1 cellular context compared by ENCODE assay signal in genomic region chr9:129617167-129617566, GRCh38.
TF ChIP-seq lines count a peak whose summit lies in the region.

No MANE protein-coding gene starts in this region.

TF ChIP-seq in endothelial cell of umbilical vein, 7 proteins besides CTCF, POLR2A, EP300 and RAD21 (continued from another document):
- no peak for TF ChIP-seq MAX (IDR thresholded peaks at IDR 0.05; ENCODE audit: insufficient read depth, insufficient read length)
- no peak for TF ChIP-seq JUN (IDR thresholded peaks at IDR 0.05; ENCODE audit: borderline replicate concordance, insufficient read depth, insufficient read length, low read depth)
- TF ChIP-seq FOS (IDR thresholded peaks at IDR 0.05; ENCODE audit: borderline replicate concordance, insufficient read depth, low read length) = no peak
- TF ChIP-seq GATA2 (IDR thresholded peaks at IDR 0.05; ENCODE audit: insufficient read depth, insufficient read length, low read depth, low read length) = no peak
